ENCODE assay signal across 2 cellular contexts in genomic region chr2:218902427-218902826, GRCh38.
TF ChIP-seq lines count a peak whose summit lies in the region.

No MANE protein-coding gene starts in this region.

TF ChIP-seq in HepG2, 621 proteins besides CTCF, POLR2A, EP300 and RAD21:
- TF ChIP-seq TBL1XR1 (IDR thresholded peaks at IDR 0.05; ENCODE audit: borderline replicate concordance, low read length, partially characterized antibody): no peak
- TF ChIP-seq ZNF562 (CRISPR knock-in tag; IDR thresholded peaks at IDR 0.05; ENCODE audit: borderline replicate concordance): peak; percentile 19; the same call in 1 of the 2 replicates
- no peak for TF ChIP-seq ZSCAN29 (CRISPR knock-in tag; conservative IDR thresholded peaks at IDR 0.05)
- TF ChIP-seq ZNF570 (CRISPR knock-in tag; IDR thresholded peaks at IDR 0.05; ENCODE audit: borderline replicate concordance): no peak
- TF ChIP-seq ZNF160 (CRISPR knock-in tag; IDR thresholded peaks at IDR 0.05): no peak
- no peak for TF ChIP-seq KAT8 (CRISPR knock-in tag; IDR thresholded peaks at IDR 0.05)
- TF ChIP-seq FUBP1 (CRISPR knock-in tag; IDR thresholded peaks at IDR 0.05; ENCODE audit: borderline replicate concordance): no peak

TF ChIP-seq in HEK293, 187 proteins besides CTCF, POLR2A, EP300 and RAD21:
- peak; percentile 72 for TF ChIP-seq ZNF623 (tag by site-specific recombination; IDR thresholded peaks at IDR 0.05)
- TF ChIP-seq ZNF248 (tag by site-specific recombination; IDR thresholded peaks at IDR 0.05): no peak
- TF ChIP-seq SP3 (tag by site-specific recombination; IDR thresholded peaks at IDR 0.05): no peak
- no peak for TF ChIP-seq IKZF3 (tag by site-specific recombination; IDR thresholded peaks at IDR 0.05)
